ENCODE assay signal across 15 cellular contexts in the genomic region with DNA sequence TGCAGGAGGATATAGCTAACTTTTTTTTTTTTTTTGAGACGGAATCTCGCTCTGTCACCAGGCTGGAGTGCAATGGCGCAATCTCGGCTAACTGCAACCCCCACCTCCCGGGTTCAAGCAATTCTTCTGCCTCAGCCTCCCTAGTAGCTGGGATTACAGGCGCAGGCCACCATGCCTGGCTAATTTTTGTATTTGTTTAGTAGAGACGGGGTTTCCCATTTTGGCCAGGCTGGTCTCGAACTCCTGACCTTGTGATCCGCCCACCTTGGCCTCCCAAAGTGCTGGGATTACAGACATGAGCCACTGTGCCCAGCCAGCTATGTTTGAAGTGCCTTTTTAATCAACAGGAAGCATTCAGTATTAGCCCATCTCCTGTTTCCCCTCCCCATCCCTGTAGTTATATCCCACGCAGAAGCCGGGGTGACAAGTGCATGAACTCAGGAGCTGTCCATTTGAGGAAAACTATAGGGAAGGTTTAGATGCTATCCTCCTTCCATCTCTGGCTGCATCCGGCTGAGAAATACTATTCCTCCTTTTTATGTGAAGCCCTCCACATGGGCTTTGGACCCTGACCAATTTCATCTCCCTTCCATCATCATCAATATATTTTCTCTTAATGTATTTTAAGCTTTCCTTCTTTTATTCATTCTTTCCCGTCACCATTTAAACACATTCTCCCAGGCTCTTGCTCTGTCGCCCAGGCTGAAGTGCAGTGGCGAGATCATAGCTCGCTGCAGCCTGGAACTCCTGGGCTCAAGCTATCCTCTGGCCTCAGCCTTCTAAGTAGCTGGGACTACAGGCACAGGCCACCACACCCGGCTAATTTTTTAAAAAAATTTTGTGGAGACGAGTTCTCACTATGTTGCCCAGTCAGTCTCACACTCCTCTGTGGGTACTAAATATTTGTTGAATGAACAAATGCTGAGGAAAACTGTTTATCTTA. TPM values are rescaled to one million over a fixed set of nuclear protein-coding genes. Genes with fewer than 3 reads are reported as not detected.
DNase-seq lines count a peak whose midpoint lies in the region; ATAC-seq, FAIRE-seq and TF ChIP-seq lines count a peak whose summit lies in the region.
"Had no signal": no experiment of that assay in that cellular context is flagged by ENCODE, and none has a peak within 500 bp of the region (broad histone marks: within the 10 kb centered on the region; RNA-seq: fewer than 3 reads in every experiment).

No MANE protein-coding gene starts in this region.

- intact Hi-C loops in CD4-positive, alpha-beta memory T cell (cut with micrococcal nuclease): loop anchor here (5.0 kb wide), 1 partner anchor 1184 kb away; a partner anchor contains a TSS
- intact Hi-C loops in pancreas (cut with DNase I): no loop called here

- no peaks in the 10 kb centered on the region for H3K9me3 ChIP-seq in CD4-positive, alpha-beta memory T cell (ENCODE audit: control insufficient read depth in 1 of 2, low read length in 2 of 2)
- no peaks in the 10 kb centered on the region for H3K9me3 ChIP-seq in neuronal stem cell (replicated peaks in 1 of 2; ENCODE audit: control insufficient read depth in 2 of 2, insufficient read depth in 1 of 2, low read depth in 1 of 2, low read length in 2 of 2)
- H3K9me3 ChIP-seq in pancreas: no peaks in the 10 kb centered on the region
- H3K9me3 ChIP-seq: BE2C, Peyer's patch, suprapubic skin had no signal

- H2BK120ac ChIP-seq in neuronal stem cell (ENCODE audit: low read depth, low read length): no peak overlapping the region

- peaks cover 20 to 40% (median 30%) of the 10 kb centered on the region in 4 donors for H3K4me1 Mint-ChIP-seq in CD4-positive, alpha-beta memory T cell
- H3K4me1 Mint-ChIP-seq in IgD-negative memory B cell: peaks cover 14 to 25% (median 21%) of the 10 kb centered on the region in 3 donors

- 100% methylated on average over 1 of the region's 18 CpGs; no CpG with 5 or more reads in 1 of the 2 donors for WGBS in neuronal stem cell (ENCODE audit: extremely low coverage in 2 of 2, insufficient read length in 2 of 2, insufficient replicate concordance in 1 of 2), 2 donors
- WGBS in pancreas, 2 donors: 78 to 84% methylated on average over 18 of the region's 18 CpGs

- no peak overlapping the region for H3K23ac ChIP-seq in neuronal stem cell (ENCODE audit: low read depth, low read length, poor library complexity)

- no peaks in the 10 kb centered on the region for H3K27me3 Mint-ChIP-seq in CD4-positive, alpha-beta memory T cell
- H3K27me3 Mint-ChIP-seq in IgD-negative memory B cell: no peaks in the 10 kb centered on the region

- FAIRE-seq in pancreas (lab: Jason Lieb, UNC): no peak

- ATAC-seq in HG03469 (IDR thresholded peaks at IDR 0.05; ENCODE audit: unreplicated experiment) (no peak), pancreas (no peak), GM18867 (IDR thresholded peaks at IDR 0.05; ENCODE audit: unreplicated experiment) (no peak)

- no peak for TF ChIP-seq CTCF in pancreas (IDR thresholded peaks at IDR 0.05)

- peak overlapping the region; percentile 4 to 94 (median 60) for H3K27ac Mint-ChIP-seq in CD4-positive, alpha-beta memory T cell
- peak overlapping the region in 2 of 3 donors; percentile 1 to 52 for H3K27ac Mint-ChIP-seq in IgD-negative memory B cell

- H3K4me3 ChIP-seq in CD4-positive, alpha-beta memory T cell (ENCODE audit: low read length in 2 of 2): no peak overlapping the region
- no peak overlapping the region for H3K4me3 ChIP-seq in neuronal stem cell (ENCODE audit: low read length in 2 of 2)
- H3K4me3 ChIP-seq in pancreas: no peak overlapping the region

- no peak overlapping the region for H3K18ac ChIP-seq in neuronal stem cell (ENCODE audit: low read length)

- peak overlapping the region in 5 of 8 donors; percentile 8 to 63 (median 38) for H3K4me3 Mint-ChIP-seq in CD4-positive, alpha-beta memory T cell
- H3K4me3 Mint-ChIP-seq in IgD-negative memory B cell: peak overlapping the region in 1 of 4 donors; percentile 79

- no peak overlapping the region for H4K8ac ChIP-seq in neuronal stem cell (ENCODE audit: low read depth, low read length)

- H2AK5ac ChIP-seq in neuronal stem cell (ENCODE audit: low read depth, low read length): no peak overlapping the region

- DNase-seq in CD4-positive, alpha-beta memory T cell: no peak
- DNase-seq in dermis microvascular lymphatic vessel endothelial cell (ENCODE audit: low read depth in 2 of 2): peak; percentile 8 to 25
- no peak for DNase-seq in neuronal stem cell (ENCODE audit: low spot score)
- DNase-seq in pancreas: no peak
- DNase-seq: activated gamma-delta T cell treated with Interleukin-2 at 50 U/mL for 16 hours; BE2C; NCI-H1105 treated with DMSO at 0.1 percent for 48 hours; Peyer's patch; stimulated activated CD4-positive, alpha-beta T cell treated with anti-CD3 and anti-CD28 coated beads, Interleukin-2, amount 100 ng/mL, for 24 hours; SW 1271 had no signal

- H3K9ac ChIP-seq in neuronal stem cell (ENCODE audit: low read depth, low read length, poor library complexity): no peak overlapping the region

- H3K27ac ChIP-seq in CD4-positive, alpha-beta memory T cell (ENCODE audit: low read depth, low read length): no peak overlapping the region
- H3K27ac ChIP-seq in neuronal stem cell (replicated peaks; ENCODE audit: low read length): no peak overlapping the region
- H3K27ac ChIP-seq in pancreas: no peak overlapping the region

- H2BK12ac ChIP-seq in neuronal stem cell (ENCODE audit: low read length): no peak overlapping the region

- H3K79me1 ChIP-seq in neuronal stem cell (ENCODE audit: low read depth, low read length): no peaks in the 10 kb centered on the region

- no peak overlapping the region for H2BK15ac ChIP-seq in neuronal stem cell (ENCODE audit: low read length)

- H4K91ac ChIP-seq in neuronal stem cell (ENCODE audit: low read depth, low read length, poor library complexity): no peak overlapping the region

- peak overlapping the region; percentile 28 for H2AFZ ChIP-seq in neuronal stem cell (ENCODE audit: low read length)

- H3K14ac ChIP-seq in neuronal stem cell (ENCODE audit: low read length): no peak overlapping the region

- H3K36me3 Mint-ChIP-seq in CD4-positive, alpha-beta memory T cell: peaks cover 7 to 13% of the 10 kb centered on the region in 2 donors
- no peaks in the 10 kb centered on the region for H3K36me3 Mint-ChIP-seq in IgD-negative memory B cell

- POLR2A ChIA-PET in CD4-positive, alpha-beta memory T cell (lab: Charles Lee; ENCODE audit: partially characterized antibody): no interaction called here

- H3K4me2 ChIP-seq in neuronal stem cell (ENCODE audit: insufficient read depth, low read length, poor library complexity, severe bottlenecking): no peak overlapping the region

- CTCF ChIA-PET in CD4-positive, alpha-beta memory T cell (lab: Charles Lee; ENCODE audit: partially characterized antibody): no interaction called here

- no peaks in the 10 kb centered on the region for H3K36me3 ChIP-seq in CD4-positive, alpha-beta memory T cell (ENCODE audit: insufficient read depth, low read length)
- H3K36me3 ChIP-seq in neuronal stem cell (replicated peaks in 1 of 2; ENCODE audit: control insufficient read depth in 2 of 2, insufficient read depth in 2 of 2, low read length in 2 of 2): peaks cover 0 to 28% of the 10 kb centered on the region in 2 donors
- H3K36me3 ChIP-seq in pancreas: no peaks in the 10 kb centered on the region
- H3K36me3 ChIP-seq: BE2C, Peyer's patch, suprapubic skin had no signal

- peaks cover 18% of the 10 kb centered on the region for H3K4me1 ChIP-seq in CD4-positive, alpha-beta memory T cell (ENCODE audit: insufficient read depth, low read length)
- H3K4me1 ChIP-seq in neuronal stem cell (ENCODE audit: control insufficient read depth in 2 of 2, insufficient read depth in 1 of 2, low read depth in 1 of 2, low read length in 2 of 2) (peaks cover 0 to 2% of the 10 kb centered on the region in 2 donors), pancreas (peaks cover 0 to 9% (median 0%) of the 10 kb centered on the region in 3 donors)
- H3K4me1 ChIP-seq: BE2C had no signal

- peaks cover 0 to 6% (median 0%) of the 10 kb centered on the region in 8 donors for H3K9me3 Mint-ChIP-seq in CD4-positive, alpha-beta memory T cell
- H3K9me3 Mint-ChIP-seq in IgD-negative memory B cell: no peaks in the 10 kb centered on the region
- H3K9me3 Mint-ChIP-seq: dendritic cell treated with granulocyte-macrophage colony-stimulating factor and Interleukin-4, amounts not matched to agents 40 ng/mL and 50 ng/mL, for 4 days had no signal

- H2BK5ac ChIP-seq in neuronal stem cell (ENCODE audit: low read length): no peak overlapping the region

- no peaks in the 10 kb centered on the region for H3K27me3 ChIP-seq in CD4-positive, alpha-beta memory T cell (ENCODE audit: insufficient read depth, low read length)
- peaks cover 0 to 2% (median 0%) of the 10 kb centered on the region in 3 experiments for H3K27me3 ChIP-seq in neuronal stem cell (ENCODE audit: control insufficient read depth in 3 of 3, insufficient read depth in 3 of 3, low read depth in 1 of 3, low read length in 3 of 3)
- H3K27me3 ChIP-seq in pancreas: no peaks in the 10 kb centered on the region
- H3K27me3 ChIP-seq: BE2C, Peyer's patch, suprapubic skin had no signal

- H3K4ac ChIP-seq in neuronal stem cell (ENCODE audit: low read length): no peak overlapping the region

RNA-seq across cellular contexts. Expression of a gene that starts 1.3 kb away (rescaled TPM):
- total RNA-seq in CD4-positive, alpha-beta memory T cell: 10 to 100 TPM; 23.5 to 24.1 TPM
- 10 to 100 TPM; 16.2 to 19.2 TPM for polyA plus RNA-seq in CD4-positive, alpha-beta memory T cell
- polyA plus RNA-seq in IgD-negative memory B cell (18.6 TPM), pancreas (1 to 10 TPM; 2.5 to 8.9 TPM)
- total RNA-seq in dermis microvascular lymphatic vessel endothelial cell (26.2 and 28.2 TPM in 2 replicates), pancreas (1 to 10 TPM; 4.6 to 9.8 (median 7.2) TPM)
- polyA plus RNA-seq in neuronal stem cell (2013, experiment 1 of 2): 25.3 TPM
- polyA plus RNA-seq in neuronal stem cell (2013, experiment 2 of 2): 27.1 TPM

Comparison
In these comparisons a context has a peak if more than half of its experiments do, and no peak if none do; other contexts are left out.
1. DNase-seq: peak in dermis microvascular lymphatic vessel endothelial cell (2 of 2); none in CD4-positive, alpha-beta memory T cell (0 of 5), neuronal stem cell (single experiment) and pancreas (0 of 6).